ENCODE assay signal across 18 cellular contexts in genomic region chr2:33058716-33059451, GRCh38.
DNase-seq lines count a peak whose midpoint lies in the region; TF ChIP-seq lines count a peak whose summit lies in the region.
"Had no signal": no experiment of that assay in that cellular context is flagged by ENCODE, and none has a peak within 500 bp of the region (broad histone marks: within the 10 kb centered on the region; RNA-seq: fewer than 3 reads in every experiment).

No MANE protein-coding gene starts in this region.

- H3K4me3 ChIP-seq in DOHH2 (ENCODE audit: low read length), result peak overlapping the region; percentile 58
- no peak overlapping the region for H3K4me3 ChIP-seq in sigmoid colon
- H3K4me3 ChIP-seq: colonic mucosa had no signal

- H3K27ac Mint-ChIP-seq in chondrocyte (ENCODE audit: unreplicated experiment), result peak overlapping the region; percentile 85
- H3K27ac Mint-ChIP-seq: natural killer cell had no signal

- peaks cover 74% of the 10 kb centered on the region for H3K79me2 ChIP-seq in DOHH2 (ENCODE audit: control insufficient read depth, low read length)

- TF ChIP-seq CTCF in DOHH2 (IDR thresholded peaks at IDR 0.05; ENCODE audit: low read depth, low read length, poor library complexity, severe bottlenecking), result no peak
- TF ChIP-seq CTCF in chondrocyte (IDR thresholded peaks at IDR 0.05), result no peak
- TF ChIP-seq CTCF in sigmoid colon (IDR thresholded peaks at IDR 0.05), result no peak

- no peaks in the 10 kb centered on the region for H3K9me3 Mint-ChIP-seq in chondrocyte (ENCODE audit: low read depth)

- no peak for TF ChIP-seq POLR2A in sigmoid colon (IDR thresholded peaks at IDR 0.05)

- H3K27me3 ChIP-seq in DOHH2 (ENCODE audit: control insufficient read depth, low read length), result no peaks in the 10 kb centered on the region
- H3K27me3 ChIP-seq in sigmoid colon, result no peaks in the 10 kb centered on the region
- H3K27me3 ChIP-seq: colonic mucosa had no signal

- H3K9me2 ChIP-seq in DOHH2 (replicated peaks; ENCODE audit: control insufficient read depth, low read length), result no peaks in the 10 kb centered on the region

- no peak overlapping the region for H3K4me3 Mint-ChIP-seq in chondrocyte (ENCODE audit: unreplicated experiment)
- H3K4me3 Mint-ChIP-seq: natural killer cell had no signal

- WGBS in sigmoid colon, 2 donors, result 84 to 91% methylated on average over 8 of the region's 8 CpGs

- DNase-seq in NCI-H187 (lab: John Stamatoyannopoulos, UW), result peak; percentile 53 to 84
- no peak for DNase-seq in chondrocyte (ENCODE audit: low spot score)
- no peak for DNase-seq in sigmoid colon
- no peak for DNase-seq in COR-L47 (lab: John Stamatoyannopoulos, UW)
- no peak for DNase-seq in activated naive CD4-positive, alpha-beta T cell treated with Interleukin-2 at 50 U/mL for 16 hours
- no peak for DNase-seq in NK-92 (lab: John Stamatoyannopoulos, UW; ENCODE audit: unreplicated experiment)
- DNase-seq: activated CD4-positive, CD25-positive, alpha-beta regulatory T cell treated with anti-CD3 and anti-CD28 coated beads, Interleukin-2, amount 50 U/mL, for 72 hours; activated effector memory CD4-positive, alpha-beta T cell treated with anti-CD3 and anti-CD28 coated beads, Interleukin-2, amount 50 U/mL, for 16 hours; amygdala; colonic mucosa; H7; mammary epithelial cell; natural killer cell; NCI-H2029 treated with DMSO at 0.1 percent for 48 hours; NK-92 treated with Interleukin-12 subunit alpha and Interleukin-12 subunit beta, amount 100 ng/mL, for 24 hours; stimulated activated CD4-positive, alpha-beta T cell treated with anti-CD3 and anti-CD28 coated beads, Interleukin-1b, Interleukin-23, amount 100 ng/mL, for 48 hours; T1000 had no signal

- no peaks in the 10 kb centered on the region for H3K36me3 Mint-ChIP-seq in chondrocyte (ENCODE audit: low read depth)
- H3K36me3 Mint-ChIP-seq: natural killer cell had no signal

- H3F3A ChIP-seq in DOHH2 (ENCODE audit: control insufficient read depth, insufficient read depth), result peaks cover 23% of the 10 kb centered on the region

- H4K20me1 ChIP-seq in DOHH2 (ENCODE audit: control insufficient read depth, insufficient read depth, low read depth, low read length), result no peaks in the 10 kb centered on the region

- H3K4me1 ChIP-seq in DOHH2 (ENCODE audit: control insufficient read depth, low read length) (peaks cover 70% of the 10 kb centered on the region), sigmoid colon (peaks cover 0 to 35% (median 29%) of the 10 kb centered on the region in 4 donors)
- H3K4me1 ChIP-seq: colonic mucosa had no signal

- intact Hi-C loops in sigmoid colon (cut with DNase I), result loop anchor here (5.0 kb wide), 1 partner anchor 153 kb away; no protein-coding TSS in a partner anchor

- H3K4me2 ChIP-seq in DOHH2 (ENCODE audit: low read length), result peak overlapping the region; percentile 81

- H3K27me3 Mint-ChIP-seq in chondrocyte (ENCODE audit: low read depth), result no peaks in the 10 kb centered on the region

- H3K36me3 ChIP-seq in DOHH2 (ENCODE audit: control insufficient read depth, low read length) (peaks cover 47% of the 10 kb centered on the region), sigmoid colon (no peaks in the 10 kb centered on the region)
- H3K36me3 ChIP-seq: colonic mucosa had no signal

- H3K4me1 Mint-ChIP-seq in chondrocyte (ENCODE audit: low read depth), result peaks cover 49% of the 10 kb centered on the region
- H3K4me1 Mint-ChIP-seq: natural killer cell had no signal

- H3K9me3 ChIP-seq in DOHH2 (ENCODE audit: control insufficient read depth, insufficient read depth, low read length) (peaks cover 3% of the 10 kb centered on the region; the same call in 1 of the 2 replicates), sigmoid colon (no peaks in the 10 kb centered on the region)
- H3K9me3 ChIP-seq: colonic mucosa had no signal

- no peak for TF ChIP-seq EP300 in sigmoid colon (IDR thresholded peaks at IDR 0.05)

- H3K27ac ChIP-seq in DOHH2 (ENCODE audit: low read depth, low read length) (peak overlapping the region; percentile 94), sigmoid colon (peak overlapping the region; percentile 68 to 79 (median 76))
- H3K27ac ChIP-seq: colonic mucosa had no signal

Comparison
In these comparisons a context has a peak if more than half of its experiments do, and no peak if none do; other contexts are left out.
1. DNase-seq: peak in NCI-H187 (2 of 2); none in chondrocyte (single experiment), sigmoid colon (single experiment), COR-L47 (single experiment), activated naive CD4-positive, alpha-beta T cell treated with Interleukin-2 at 50 U/mL for 16 hours (single experiment) and NK-92 (single experiment).